Comparison of ENCODE assay signal across 8 cellular contexts in the genomic region with DNA sequence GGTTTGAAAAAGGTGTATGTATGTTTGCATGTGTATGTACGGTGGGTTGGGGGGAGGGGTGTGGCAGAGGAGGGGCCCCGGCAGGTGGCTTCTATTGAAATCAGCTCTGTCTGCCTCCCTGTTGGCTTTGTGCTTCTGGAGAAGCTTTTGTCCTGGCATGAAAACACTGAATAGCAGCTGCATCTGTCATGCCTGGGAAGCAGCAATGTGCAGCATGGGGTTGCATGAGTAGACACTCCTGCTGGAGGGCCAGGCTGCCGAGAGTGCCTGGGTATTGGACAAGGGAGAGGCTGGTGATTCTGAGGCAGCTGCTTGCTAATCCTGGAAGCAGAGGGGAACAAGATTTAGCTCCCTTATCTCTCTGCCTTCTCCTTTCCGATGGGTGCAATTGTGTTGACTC. TPM values are rescaled to one million over a fixed set of nuclear protein-coding genes. Genes with fewer than 3 reads are reported as not detected.
A peak's percentile ranks its signal among the peaks of the same experiment; 100 is the strongest.
DNase-seq lines count a peak whose midpoint lies in the region; ATAC-seq and TF ChIP-seq lines count a peak whose summit lies in the region.

No MANE protein-coding gene starts in this region.

- peak overlapping the region; percentile 41 for H3K4me3 Mint-ChIP-seq in central memory CD8-positive, alpha-beta T cell
- peak overlapping the region; percentile 51 to 77 (median 55) for H3K4me3 Mint-ChIP-seq in nephron
- H3K4me3 Mint-ChIP-seq in Caco-2 (ENCODE audit: unreplicated experiment): no peak overlapping the region

- H3K9me3 Mint-ChIP-seq in central memory CD8-positive, alpha-beta T cell: no peaks in the 10 kb centered on the region
- H3K9me3 Mint-ChIP-seq in nephron (no peaks in the 10 kb centered on the region), Caco-2 (ENCODE audit: unreplicated experiment) (no peaks in the 10 kb centered on the region)

- no peaks in the 10 kb centered on the region for H3K27me3 ChIP-seq in Caco-2 (replicated peaks; ENCODE audit: control insufficient read depth, insufficient read depth, low read length)

- DNase-seq in DMS 273 (lab: John Stamatoyannopoulos, UW; ENCODE audit: unreplicated experiment) (peak; percentile 95), NCI-H2081 treated with DMSO at 0.1 percent for 48 hours (lab: John Stamatoyannopoulos, UW) (peak; percentile 28), dermis blood vessel endothelial cell (no peak), Caco-2 (no peak)
- DNase-seq in central memory CD8-positive, alpha-beta T cell (ENCODE audit: low spot score in 2 of 2): no peak

- no peak for TF ChIP-seq CTCF in nephron (IDR thresholded peaks at IDR 0.05; ENCODE audit: unreplicated experiment in 3 of 3)
- TF ChIP-seq CTCF in Caco-2 (IDR thresholded peaks at IDR 0.05; ENCODE audit: insufficient read depth in 1 of 2, low read depth in 1 of 2, low read length in 1 of 2, severe bottlenecking in 1 of 2, unreplicated experiment in 1 of 2): no peak

- no TSS peak for BruUV-seq in Caco-2 (replicated peaks; lab: Mats Ljungman, UMichigan)

- H3K27me3 Mint-ChIP-seq in central memory CD8-positive, alpha-beta T cell: no peaks in the 10 kb centered on the region
- H3K27me3 Mint-ChIP-seq in nephron (ENCODE audit: low read depth): no peaks in the 10 kb centered on the region
- H3K27me3 Mint-ChIP-seq in Caco-2 (ENCODE audit: insufficient read depth, unreplicated experiment): no peaks in the 10 kb centered on the region

- no peak overlapping the region for H3K4me3 ChIP-seq in Caco-2 (ENCODE audit: low read depth, low read length)

- peaks cover 2% of the 10 kb centered on the region for H3K36me3 ChIP-seq in Caco-2 (ENCODE audit: control insufficient read depth, insufficient read depth, low read length)

- H3K36me3 Mint-ChIP-seq in central memory CD8-positive, alpha-beta T cell (ENCODE audit: insufficient read depth): peaks cover 15% of the 10 kb centered on the region
- H3K36me3 Mint-ChIP-seq in nephron (ENCODE audit: low read depth) (no peaks in the 10 kb centered on the region), Caco-2 (ENCODE audit: insufficient read depth, unreplicated experiment) (peaks cover 22% of the 10 kb centered on the region)

- POLR2A ChIA-PET in Caco-2 (lab: Charles Lee): no interaction called here

- intact Hi-C loops in Caco-2 (cut with micrococcal nuclease; ENCODE audit: unreplicated experiment): no loop called here

- H3K4me1 ChIP-seq in Caco-2: peaks cover 26% of the 10 kb centered on the region

- ATAC-seq in central memory CD8-positive, alpha-beta T cell (replicated peaks; ENCODE audit: extremely low read depth, poor library complexity, severe bottlenecking): no peak
- ATAC-seq in GM18858 (IDR thresholded peaks at IDR 0.05; ENCODE audit: unreplicated experiment) (no peak), HG03159 (IDR thresholded peaks at IDR 0.05; ENCODE audit: unreplicated experiment) (no peak)

- peaks cover 93% of the 10 kb centered on the region for H3K4me1 Mint-ChIP-seq in central memory CD8-positive, alpha-beta T cell
- H3K4me1 Mint-ChIP-seq in nephron (peaks cover 95% of the 10 kb centered on the region), Caco-2 (ENCODE audit: low read depth, unreplicated experiment) (peaks cover 24% of the 10 kb centered on the region)

- peak overlapping the region; percentile 71 for H3K27ac Mint-ChIP-seq in central memory CD8-positive, alpha-beta T cell (ENCODE audit: low read depth)
- H3K27ac Mint-ChIP-seq in nephron (peak overlapping the region; percentile 90 to 95 (median 94)), Caco-2 (ENCODE audit: unreplicated experiment) (no peak overlapping the region)

- no peaks in the 10 kb centered on the region for H3K9me3 ChIP-seq in Caco-2

- CTCF ChIA-PET in Caco-2 (lab: Charles Lee): interaction anchor here (1.4 kb wide), 1 partner anchor 74 kb away, joined by 3 read pairs; no protein-coding TSS in a partner anchor

RNA-seq across cellular contexts. Expression of gene MAPKAPK2, which starts 20.5 kb away (rescaled TPM):
- total RNA-seq in dermis blood vessel endothelial cell (33.7 and 50.8 TPM in 2 replicates), Caco-2 (2022) (88.2 and 96.8 TPM in 2 replicates)

Comparison
In these comparisons a context has a peak if more than half of its experiments do, and no peak if none do; other contexts are left out.
1. DNase-seq: peak in DMS 273 (single experiment) and NCI-H2081 treated with DMSO at 0.1 percent for 48 hours (single experiment); none in central memory CD8-positive, alpha-beta T cell (0 of 2), dermis blood vessel endothelial cell (single experiment) and Caco-2 (0 of 2).